In the genomic region with DNA sequence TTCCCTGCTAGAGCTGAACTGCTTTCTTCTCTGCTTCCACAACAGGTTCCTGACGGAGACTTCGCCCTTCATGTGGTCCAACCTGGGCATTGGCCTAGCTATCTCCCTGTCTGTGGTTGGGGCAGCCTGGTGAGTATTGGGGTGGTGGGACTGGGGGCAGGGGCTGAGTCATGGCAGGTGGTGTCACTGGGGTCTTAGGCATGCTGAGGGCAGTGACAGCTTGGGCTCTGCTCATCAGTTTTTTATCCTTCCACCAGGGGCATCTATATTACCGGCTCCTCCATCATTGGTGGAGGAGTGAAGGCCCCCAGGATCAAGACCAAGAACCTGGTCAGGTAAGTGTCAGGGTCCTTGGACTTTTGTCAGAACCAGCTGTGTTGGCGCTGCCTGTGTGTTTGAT, we compare ENCODE assay signal across 8 cellular contexts. TPM values are rescaled to one million over a fixed set of nuclear protein-coding genes. Genes with fewer than 3 reads are reported as not detected.
DNase-seq lines count a peak whose midpoint lies in the region; ATAC-seq and TF ChIP-seq lines count a peak whose summit lies in the region.

No MANE protein-coding gene starts in this region.

- ATAC-seq in natural killer cell, result no peak
- ATAC-seq in HG03432 (IDR thresholded peaks at IDR 0.05; ENCODE audit: unreplicated experiment), result no peak
- ATAC-seq in HG03045 (IDR thresholded peaks at IDR 0.05; ENCODE audit: unreplicated experiment), result no peak

- peak overlapping the region; percentile 100 for H3K9ac ChIP-seq in Karpas-422 (ENCODE audit: low read length)

- peaks cover 15% of the 10 kb centered on the region for H4K20me1 ChIP-seq in Karpas-422 (ENCODE audit: insufficient read depth, low read depth, low read length)

- peaks cover 65% of the 10 kb centered on the region for H3K79me2 ChIP-seq in Karpas-422 (ENCODE audit: low read length)

- no peak for DNase-seq in BE2C
- no peak for DNase-seq in Karpas-422
- DNase-seq in choroid plexus epithelial cell (ENCODE audit: low read depth), result no peak
- DNase-seq in natural killer cell, result no peak
- DNase-seq in NCI-H2227 (lab: John Stamatoyannopoulos, UW; ENCODE audit: unreplicated experiment), result no peak
- no peak for DNase-seq in stimulated activated CD4-positive, alpha-beta T cell treated with anti-CD3 and anti-CD28 coated beads, Interleukin-15, amount 100 ng/mL, for 24 hours

- peak overlapping the region; percentile 81 for H3K27ac ChIP-seq in Karpas-422 (ENCODE audit: low read length)

- H3K27me3 ChIP-seq in BE2C (no peaks in the 10 kb centered on the region), Karpas-422 (ENCODE audit: low read length) (no peaks in the 10 kb centered on the region)

- H3K27ac Mint-ChIP-seq in natural killer cell, result peak overlapping the region; percentile 91 to 92

- no peak overlapping the region for H2AFZ ChIP-seq in Karpas-422 (ENCODE audit: low read length)

- H3K9me3 ChIP-seq in BE2C (no peaks in the 10 kb centered on the region), Karpas-422 (ENCODE audit: low read length) (no peaks in the 10 kb centered on the region)

- peak overlapping the region; percentile 97 for H3K4me3 Mint-ChIP-seq in natural killer cell

- H3K4me1 ChIP-seq in BE2C (no peaks in the 10 kb centered on the region), Karpas-422 (ENCODE audit: low read length) (peaks cover 60% of the 10 kb centered on the region)

- H3K9me3 Mint-ChIP-seq in natural killer cell, result no peaks in the 10 kb centered on the region

- peaks cover 9% of the 10 kb centered on the region for H3K36me3 Mint-ChIP-seq in natural killer cell

- H3K9me2 ChIP-seq in Karpas-422 (replicated peaks; ENCODE audit: insufficient read depth, low read length), result no peaks in the 10 kb centered on the region

- intact Hi-C loops in natural killer cell (cut with micrococcal nuclease), result no loop called here

- H3K36me3 ChIP-seq in BE2C (peaks cover 11% of the 10 kb centered on the region), Karpas-422 (ENCODE audit: insufficient read depth, low read length) (peaks cover 28% of the 10 kb centered on the region; the same call in 1 of the 2 replicates)

- H3K4me1 Mint-ChIP-seq in natural killer cell, result peaks cover 42 to 68% of the 10 kb centered on the region in 2 donors

- peak overlapping the region; percentile 85 for H3K4me2 ChIP-seq in Karpas-422 (ENCODE audit: low read depth, low read length, poor library complexity, severe bottlenecking)

- TF ChIP-seq CTCF in BE2C (IDR thresholded peaks at IDR 0.05; ENCODE audit: low read depth, low read length), result no peak
- TF ChIP-seq CTCF in choroid plexus epithelial cell (conservative IDR thresholded peaks at IDR 0.05; ENCODE audit: low read depth, low read length), result peak; percentile 19
- TF ChIP-seq CTCF in natural killer cell (IDR thresholded peaks at IDR 0.05), result no peak

- peak overlapping the region; percentile 80 for H3K4me3 ChIP-seq in BE2C (ENCODE audit: low read depth, low read length)
- H3K4me3 ChIP-seq in Karpas-422 (ENCODE audit: low read length), result peak overlapping the region; percentile 92
- peak overlapping the region; percentile 97 for H3K4me3 ChIP-seq in choroid plexus epithelial cell (ENCODE audit: low read depth, low read length)

- no peaks in the 10 kb centered on the region for H3K27me3 Mint-ChIP-seq in natural killer cell (ENCODE audit: low read depth in 2 of 2)

RNA-seq across cellular contexts. Expression of a gene that starts 1.3 kb away (rescaled TPM):
- polyA plus RNA-seq in BE2C (2012; ENCODE audit: insufficient read depth, insufficient read length, low read depth), result 402 TPM
- 386 and 447 TPM in 2 replicates for total RNA-seq in Karpas-422 (2014; rRNA removed; shearing (Covaris generic); ENCODE audit: low replicate concordance)
- total RNA-seq in natural killer cell, result 100 to 1,000 TPM in 2 of 3 donors, 10 to 100 TPM in 1; 76.3 to 115 (median 113) TPM

RNA-seq across cellular contexts. Expression of a gene that starts 3.0 kb away (rescaled TPM):
- polyA plus RNA-seq in BE2C (2012; ENCODE audit: insufficient read depth, insufficient read length, low read depth), result 49.7 TPM
- 42.9 and 68.7 TPM in 2 replicates for total RNA-seq in Karpas-422 (2014; rRNA removed; shearing (Covaris generic); ENCODE audit: low replicate concordance)
- 1 to 10 TPM; 1.5 to 5.5 (median 2.2) TPM for total RNA-seq in natural killer cell

RNA-seq across cellular contexts. Expression of a gene that starts 6.2 kb away (rescaled TPM):
- 116 TPM for polyA plus RNA-seq in BE2C (2012; ENCODE audit: insufficient read depth, insufficient read length, low read depth)
- total RNA-seq in Karpas-422 (2014; rRNA removed; shearing (Covaris generic); ENCODE audit: low replicate concordance), result 42.2 and 44.4 TPM in 2 replicates
- total RNA-seq in natural killer cell, result 10 to 100 TPM; 18.2 to 27.3 (median 18.8) TPM

RNA-seq across cellular contexts. Expression of a gene that starts 15.4 kb away (rescaled TPM):
- 2.0 TPM for polyA plus RNA-seq in BE2C (2012; ENCODE audit: insufficient read depth, insufficient read length, low read depth)
- 28.1 and 34.7 TPM in 2 replicates for total RNA-seq in Karpas-422 (2014; rRNA removed; shearing (Covaris generic); ENCODE audit: low replicate concordance)
- total RNA-seq in natural killer cell, result 1 to 10 TPM; 3.8 to 5.2 (median 3.9) TPM

RNA-seq across cellular contexts. Expression of a gene that starts 29.3 kb away (rescaled TPM):
- 17.4 TPM for polyA plus RNA-seq in BE2C (2012; ENCODE audit: insufficient read depth, insufficient read length, low read depth)
- 19.8 and 23.3 TPM in 2 replicates for total RNA-seq in Karpas-422 (2014; rRNA removed; shearing (Covaris generic); ENCODE audit: low replicate concordance)
- 10 to 100 TPM; 18.1 to 22.7 (median 18.4) TPM for total RNA-seq in natural killer cell
